In genomic region chr6:278494-278893, GRCh38 we compare ENCODE assay signal across 8 cellular contexts.
"Had no signal": no experiment of that assay in that cellular context is flagged by ENCODE, and none has a peak within 500 bp of the region (broad histone marks: within the 10 kb centered on the region; RNA-seq: fewer than 3 reads in every experiment).

No MANE protein-coding gene starts in this region.

- H3K4me1 ChIP-seq: HAP-1 had no signal

- H3K4me3 Mint-ChIP-seq: HFFc6 had no signal

- ATAC-seq: HCT116, HepG2 had no signal

- H3K27ac ChIP-seq: HL-60 had no signal

- H3K27me3 Mint-ChIP-seq: IgD-negative memory B cell had no signal

- H3K9me3 Mint-ChIP-seq: IgD-negative memory B cell had no signal

- H3K4me3 ChIP-seq: HAP-1 had no signal

- DNase-seq: GOT3, H7, HFFc6 had no signal

- H3K36me3 ChIP-seq: HAP-1 had no signal

- H3K27ac Mint-ChIP-seq: HFFc6 had no signal
